Comparison of ENCODE assay signal across 14 cellular contexts in genomic region chr3:177836671-177837070, GRCh38.
DNase-seq lines count a peak whose midpoint lies in the region; ATAC-seq and TF ChIP-seq lines count a peak whose summit lies in the region.
"Had no signal": no experiment of that assay in that cellular context is flagged by ENCODE, and none has a peak within 500 bp of the region (broad histone marks: within the 10 kb centered on the region; RNA-seq: fewer than 3 reads in every experiment).

No MANE protein-coding gene starts in this region.

- intact Hi-C loops in A673 (cut with micrococcal nuclease; ENCODE audit: unreplicated experiment) (no loop called here), left lung (cut with DNase I) (no loop called here)

- DNase-seq in A673 (ENCODE audit: low spot score) (peak; percentile 59), NCI-H1417 (lab: John Stamatoyannopoulos, UW) (peak; percentile 58 to 85 (median 66)), astrocyte of the spinal cord (ENCODE audit: low read depth, low spot score) (peak; percentile 33), left lung (no peak), iPS-NIHi7 (ENCODE audit: extremely low spot score) (no peak), DMS53 treated with DMSO at 0.1 percent for 48 hours (lab: John Stamatoyannopoulos, UW; ENCODE audit: unreplicated experiment) (no peak), T-helper 2 cell (no peak), retina (no peak)
- DNase-seq: activated CD8-positive, alpha-beta T cell treated with anti-CD3 and anti-CD28 coated beads for 36 hours; activated naive CD8-positive, alpha-beta T cell treated with anti-CD3 and anti-CD28 coated beads, Interleukin-2, amount 50 U/mL, for 24 hours; erythroblast; left colon; NCI-H1930 had no signal

- in situ Hi-C loops in astrocyte of the spinal cord (cut with HindIII; ENCODE audit: low sequenced_read_pairs) = no loop called here

- H3K4me1 ChIP-seq in A673 (ENCODE audit: insufficient read depth, low read length, poor library complexity, severe bottlenecking) = peaks cover 37% of the 10 kb centered on the region
- peaks cover 10 to 25% of the 10 kb centered on the region in 2 donors for H3K4me1 ChIP-seq in left lung

- H3K9me3 ChIP-seq in A673 (ENCODE audit: low read depth, low read length, poor library complexity, severe bottlenecking) = no peaks in the 10 kb centered on the region
- H3K9me3 ChIP-seq in left lung = no peaks in the 10 kb centered on the region

- H3K36me3 ChIP-seq in A673 (ENCODE audit: insufficient read depth, low read length, poor library complexity, severe bottlenecking) = no peaks in the 10 kb centered on the region
- H3K36me3 ChIP-seq in left lung = no peaks in the 10 kb centered on the region

- H3K27ac ChIP-seq in A673 (ENCODE audit: low read depth, low read length, poor library complexity, severe bottlenecking) (no peak overlapping the region), left lung (peak overlapping the region in 1 of 2 donors; percentile 51)

- H3K27me3 ChIP-seq in A673 (replicated peaks; ENCODE audit: insufficient read depth, low read depth, low read length, poor library complexity) (no peaks in the 10 kb centered on the region), left lung (no peaks in the 10 kb centered on the region)

- POLR2A ChIA-PET in A673 (lab: Charles Lee; ENCODE audit: low non-redundant PET) = no interaction called here

- TF ChIP-seq CTCF in A673 (conservative IDR thresholded peaks at IDR 0.05; ENCODE audit: low read depth, low read length) = no peak
- no peak for TF ChIP-seq CTCF in astrocyte of the spinal cord (IDR thresholded peaks at IDR 0.05; ENCODE audit: low read depth, low read length)
- TF ChIP-seq CTCF in left lung (IDR thresholded peaks at IDR 0.05) = no peak

- H3K4me3 ChIP-seq in A673 (ENCODE audit: low read depth, low read length, poor library complexity, severe bottlenecking) (no peak overlapping the region), astrocyte of the spinal cord (ENCODE audit: low read depth, low read length) (no peak overlapping the region), left lung (no peak overlapping the region)

- CTCF ChIA-PET in A673 (lab: Charles Lee) = no interaction called here

- ATAC-seq in left lung = peak; percentile 57
- ATAC-seq: activated CD8-positive, alpha-beta T cell treated with anti-CD3 and anti-CD28 coated beads for 36 hours; activated naive CD8-positive, alpha-beta T cell treated with anti-CD3 and anti-CD28 coated beads, Interleukin-2, amount 50 U/mL, for 24 hours; HCT116; left colon had no signal

- BruUV-seq in A673 (replicated peaks; lab: Mats Ljungman, UMichigan) = no TSS peak

Comparison
In these comparisons a context has a peak if more than half of its experiments do, and no peak if none do; other contexts are left out.
1. DNase-seq: peak in A673 (single experiment), NCI-H1417 (3 of 3) and astrocyte of the spinal cord (single experiment); none in left lung (0 of 2), iPS-NIHi7 (single experiment), DMS53 treated with DMSO at 0.1 percent for 48 hours (single experiment), T-helper 2 cell (0 of 5) and retina (single experiment).